ENCODE assay signal across 9 cellular contexts in genomic region chr3:170632780-170633179, GRCh38. TPM values are rescaled to one million over a fixed set of nuclear protein-coding genes. Genes with fewer than 3 reads are reported as not detected.
DNase-seq lines count a peak whose midpoint lies in the region; ATAC-seq and TF ChIP-seq lines count a peak whose summit lies in the region.
"Had no signal": no experiment of that assay in that cellular context is flagged by ENCODE, and none has a peak within 500 bp of the region (broad histone marks: within the 10 kb centered on the region; RNA-seq: fewer than 3 reads in every experiment).

No MANE protein-coding gene starts in this region.

- no peaks in the 10 kb centered on the region for H3K27me3 ChIP-seq in DOHH2 (ENCODE audit: control insufficient read depth, low read length)

- H3K36me3 ChIP-seq in DOHH2 (ENCODE audit: control insufficient read depth, low read length) = no peaks in the 10 kb centered on the region

- H3K79me2 ChIP-seq in DOHH2 (ENCODE audit: control insufficient read depth, low read length) = no peaks in the 10 kb centered on the region

- peak; percentile 81 for DNase-seq in RPMI7951 (ENCODE audit: low read depth)
- no peak for DNase-seq in activated CD4-positive, alpha-beta memory T cell treated with anti-CD3 and anti-CD28 coated beads, Interleukin-2, amount 10 ng/mL, durations not matched to agents 7 days and 5 days
- no peak for DNase-seq in DMS114 treated with DMSO at 0.1 percent for 48 hours (lab: John Stamatoyannopoulos, UW; ENCODE audit: unreplicated experiment)
- no peak for DNase-seq in activated CD4-positive, alpha-beta T cell treated with anti-CD3 and anti-CD28 coated beads, Interleukin-2, amount 50 U/mL, for 1 hour
- no peak for DNase-seq in SK-N-DZ (ENCODE audit: low spot score)
- DNase-seq: stimulated activated naive CD4-positive, alpha-beta T cell had no signal

- ATAC-seq in GM19328 (IDR thresholded peaks at IDR 0.05; ENCODE audit: unreplicated experiment) = peak; percentile 89
- peak; percentile 81 for ATAC-seq in HG03045 (IDR thresholded peaks at IDR 0.05; ENCODE audit: unreplicated experiment)

- no peak overlapping the region for H3K27ac Mint-ChIP-seq in activated CD4-positive, alpha-beta memory T cell treated with anti-CD3 and anti-CD28 coated beads, Interleukin-2, amount 10 ng/mL, durations not matched to agents 7 days and 5 days

- H3K9me2 ChIP-seq in DOHH2 (replicated peaks; ENCODE audit: control insufficient read depth, low read length) = no peaks in the 10 kb centered on the region

- no peaks in the 10 kb centered on the region for H3K9me3 Mint-ChIP-seq in activated CD4-positive, alpha-beta memory T cell treated with anti-CD3 and anti-CD28 coated beads, Interleukin-2, amount 10 ng/mL, durations not matched to agents 7 days and 5 days

- no peaks in the 10 kb centered on the region for H3K9me3 ChIP-seq in DOHH2 (ENCODE audit: control insufficient read depth, insufficient read depth, low read length)

- no peak overlapping the region for H3K4me3 Mint-ChIP-seq in activated CD4-positive, alpha-beta memory T cell treated with anti-CD3 and anti-CD28 coated beads, Interleukin-2, amount 10 ng/mL, durations not matched to agents 7 days and 5 days

- H3K4me1 ChIP-seq in DOHH2 (ENCODE audit: control insufficient read depth, low read length) = peaks cover 97% of the 10 kb centered on the region

- POLR2A ChIA-PET in activated CD4-positive, alpha-beta memory T cell treated with anti-CD3 and anti-CD28 coated beads, Interleukin-2, amount 10 ng/mL, durations not matched to agents 7 days and 5 days (lab: Charles Lee) = no interaction called here

- peak overlapping the region; percentile 58 for H3K4me3 ChIP-seq in DOHH2 (ENCODE audit: low read length)

- H3F3A ChIP-seq in DOHH2 (ENCODE audit: control insufficient read depth, insufficient read depth) = peaks cover 25% of the 10 kb centered on the region

- H3K36me3 Mint-ChIP-seq in activated CD4-positive, alpha-beta memory T cell treated with anti-CD3 and anti-CD28 coated beads, Interleukin-2, amount 10 ng/mL, durations not matched to agents 7 days and 5 days (ENCODE audit: low read depth) = no peaks in the 10 kb centered on the region

- CTCF ChIA-PET in activated CD4-positive, alpha-beta memory T cell treated with anti-CD3 and anti-CD28 coated beads, Interleukin-2, amount 10 ng/mL, durations not matched to agents 7 days and 5 days (lab: Charles Lee) = no interaction called here

- no peaks in the 10 kb centered on the region for H4K20me1 ChIP-seq in DOHH2 (ENCODE audit: control insufficient read depth, insufficient read depth, low read depth, low read length)

- peak overlapping the region; percentile 86 for H3K27ac ChIP-seq in DOHH2 (ENCODE audit: low read depth, low read length)

- H3K4me1 Mint-ChIP-seq in activated CD4-positive, alpha-beta memory T cell treated with anti-CD3 and anti-CD28 coated beads, Interleukin-2, amount 10 ng/mL, durations not matched to agents 7 days and 5 days = peaks cover 10% of the 10 kb centered on the region

- no peak for TF ChIP-seq CTCF in DOHH2 (IDR thresholded peaks at IDR 0.05; ENCODE audit: low read depth, low read length, poor library complexity, severe bottlenecking)

- peaks cover 31% of the 10 kb centered on the region for H3K27me3 Mint-ChIP-seq in activated CD4-positive, alpha-beta memory T cell treated with anti-CD3 and anti-CD28 coated beads, Interleukin-2, amount 10 ng/mL, durations not matched to agents 7 days and 5 days

- peak overlapping the region; percentile 65 for H3K4me2 ChIP-seq in DOHH2 (ENCODE audit: low read length)

RNA-seq across cellular contexts. Expression of gene SLC7A14, which starts 46.9 kb away (rescaled TPM):
- 0.12 TPM in 1 of 2 replicates, not detected in the other for total RNA-seq in RPMI7951 (2014; rRNA removed; shearing (Covaris generic))
- total RNA-seq in activated CD4-positive, alpha-beta memory T cell treated with anti-CD3 and anti-CD28 coated beads, Interleukin-2, amount 10 ng/mL, durations not matched to agents 7 days and 5 days = not detected
- 4.8 and 5.3 TPM in 2 replicates for polyA plus RNA-seq in SK-N-DZ (2014; cell fraction: cytosol; rRNA removed)
- polyA plus RNA-seq in SK-N-DZ (2014; cell fraction: nucleus; rRNA removed) = 3.0 and 3.5 TPM in 2 replicates
